ENCODE assay signal across 12 cellular contexts in genomic region chr19:42737581-42738011, GRCh38. TPM values are rescaled to one million over a fixed set of nuclear protein-coding genes. Genes with fewer than 3 reads are reported as not detected.
A peak's percentile ranks its signal among the peaks of the same experiment; 100 is the strongest.
DNase-seq lines count a peak whose midpoint lies in the region; FAIRE-seq and TF ChIP-seq lines count a peak whose summit lies in the region.
"Not testable (repeated sequence)": the region's sequence is repeated elsewhere in the genome, so short reads cannot be mapped to it uniquely, and the experiment has no call there.
"Had no signal": no experiment of that assay in that cellular context is flagged by ENCODE, and none has a peak within 500 bp of the region (broad histone marks: within the 10 kb centered on the region; RNA-seq: fewer than 3 reads in every experiment).

No MANE protein-coding gene starts in this region.

- in situ Hi-C loops in ACHN (cut with HindIII; ENCODE audit: low pct_ligation_motif_present, low pct_unique_long_range_greater_than_20kb, low sequenced_read_pairs), result not testable (repeated sequence)

- peak; percentile 87 for FAIRE-seq in G401.6 (lab: Jason Lieb, UNC)

- not testable (repeated sequence) for BruUV-seq in MCF 10A (replicated peaks; lab: Mats Ljungman, UMichigan)

- not testable (repeated sequence) for H3K36me3 ChIP-seq in adipocyte (ENCODE audit: control insufficient read depth, insufficient read depth, low read length, severe bottlenecking)

- not testable (repeated sequence) for H3K27ac Mint-ChIP-seq in MCF 10A (ENCODE audit: low read depth, unreplicated experiment)

- TF ChIP-seq CTCF in MCF 10A (IDR thresholded peaks at IDR 0.05; ENCODE audit: unreplicated experiment); epithelial cell of proximal tubule (conservative IDR thresholded peaks at IDR 0.05; ENCODE audit: low read depth, low read length); retinal pigment epithelial cell (conservative IDR thresholded peaks at IDR 0.05; ENCODE audit: low read depth, low read length): not testable (repeated sequence)

- DNase-seq in ACHN (peak; percentile 25), M059J (ENCODE audit: low read depth) (peak; percentile 81), adipocyte (ENCODE audit: low read depth) (peak; percentile 11), MCF 10A (ENCODE audit: unreplicated experiment) (peak; percentile 30), epithelial cell of proximal tubule (ENCODE audit: low read depth) (peak; percentile 69), glomerular visceral epithelial cell (ENCODE audit: extremely low spot score) (peak; percentile 93), retinal pigment epithelial cell (ENCODE audit: low read depth) (peak; percentile 56)

- not testable (repeated sequence) for H3K9me3 Mint-ChIP-seq in MCF 10A (ENCODE audit: unreplicated experiment)

- CTCF ChIA-PET in MCF 10A (lab: Yijun Ruan, JAX), result not testable (repeated sequence)

- H3K4me3 ChIP-seq in adipocyte (ENCODE audit: low read length); epithelial cell of proximal tubule (ENCODE audit: low read depth, low read length); retinal pigment epithelial cell (ENCODE audit: low read length): not testable (repeated sequence)

- intact Hi-C loops in MCF 10A (cut with micrococcal nuclease), result not testable (repeated sequence)

- peaks cover 18% of the 10 kb centered on the region for H3K4me1 Mint-ChIP-seq in MCF 10A (ENCODE audit: insufficient read depth, unreplicated experiment)

- H3K9ac ChIP-seq in adipocyte (ENCODE audit: low read length), result not testable (repeated sequence)

- H3K4me3 Mint-ChIP-seq in MCF 10A (ENCODE audit: unreplicated experiment), result not testable (repeated sequence)

- not testable (repeated sequence) for H3K36me3 Mint-ChIP-seq in MCF 10A (ENCODE audit: insufficient read depth, unreplicated experiment)

- not testable (repeated sequence) for H3K27me3 ChIP-seq in adipocyte (replicated peaks; ENCODE audit: control insufficient read depth, insufficient read depth, low read length)

- POLR2A ChIA-PET in MCF 10A (lab: Yijun Ruan, JAX), result interaction anchor here (0.7 to 1.0 kb wide), 2 partner anchors 25 to 1043 kb away, joined by 3 to 4 read pairs; no protein-coding TSS in a partner anchor

- H3K4me1 ChIP-seq in adipocyte (ENCODE audit: control insufficient read depth, insufficient read depth, low read length), result not testable (repeated sequence)

- peaks cover 11% of the 10 kb centered on the region for H3K27me3 Mint-ChIP-seq in MCF 10A (ENCODE audit: insufficient read depth, unreplicated experiment)

- not testable (repeated sequence) for H3K9me3 ChIP-seq in adipocyte (ENCODE audit: control insufficient read depth, low read length)

RNA-seq across cellular contexts. Expression of gene PSG3, which starts 2.7 kb away (rescaled TPM):
- 0.64 and 0.84 TPM in 2 replicates for total RNA-seq in M059J (2014; rRNA removed; shearing (Covaris generic))
- total RNA-seq in MCF 10A (2022) (not detected in 2 replicates), epithelial cell of proximal tubule (0.07 TPM in 1 of 2 replicates, not detected in the other)
- total RNA-seq: A673; CD8-positive, alpha-beta memory T cell; Daoy; Peyer's patch had no signal

RNA-seq across cellular contexts. Expression of gene PSG8, which starts 27.9 kb away (rescaled TPM):
- total RNA-seq in M059J (2014; rRNA removed; shearing (Covaris generic)), result 1.9 TPM in 1 of 2 replicates, not detected in the other
- total RNA-seq in MCF 10A (2022) (not detected in 2 replicates), epithelial cell of proximal tubule (0.07 and 1.2 TPM in 2 replicates)
- total RNA-seq: A673; CD8-positive, alpha-beta memory T cell; Daoy; Peyer's patch had no signal

Comparison
In these comparisons a context has a peak if more than half of its experiments do, and no peak if none do; other contexts are left out.
1. DNase-seq: peak in every context shown above with its lines; median percentile 93 in glomerular visceral epithelial cell; 81 in M059J; 69 in epithelial cell of proximal tubule; 56 in retinal pigment epithelial cell; 30 in MCF 10A; 25 in ACHN; 11 in adipocyte.